In the genomic region with DNA sequence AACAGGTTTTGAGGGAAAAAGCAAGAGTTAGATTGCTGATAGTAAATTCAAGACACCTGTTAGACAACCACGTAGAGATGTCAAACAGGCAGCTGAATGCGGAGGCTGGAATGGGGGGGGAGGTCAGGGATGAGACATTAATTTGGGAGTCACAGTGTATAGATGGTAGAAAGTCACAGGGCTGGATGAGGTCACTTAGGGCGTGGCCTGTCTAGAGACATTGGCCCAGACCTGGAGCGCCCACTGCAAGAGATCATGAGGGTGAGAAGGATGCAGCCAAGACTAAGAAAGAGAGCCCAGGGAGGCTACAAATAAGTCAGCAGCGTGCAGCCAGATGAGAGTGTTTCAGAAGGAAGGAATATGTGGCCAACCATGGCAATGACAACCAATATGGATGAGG, we compare ENCODE assay signal across 21 cellular contexts. TPM values are rescaled to one million over a fixed set of nuclear protein-coding genes. Genes with fewer than 3 reads are reported as not detected.
DNase-seq lines count a peak whose midpoint lies in the region; ATAC-seq and TF ChIP-seq lines count a peak whose summit lies in the region.
"Had no signal": no experiment of that assay in that cellular context is flagged by ENCODE, and none has a peak within 500 bp of the region (broad histone marks: within the 10 kb centered on the region; RNA-seq: fewer than 3 reads in every experiment).

No MANE protein-coding gene starts in this region.

- no peaks in the 10 kb centered on the region for H3K27me3 ChIP-seq in GM23248 (replicated peaks; ENCODE audit: insufficient read depth)
- no peaks in the 10 kb centered on the region for H3K27me3 ChIP-seq in MG63
- H3K27me3 ChIP-seq in esophagus squamous epithelium: no peaks in the 10 kb centered on the region

- no peak overlapping the region for H3K4me3 ChIP-seq in GM23248
- no peak overlapping the region for H3K4me3 ChIP-seq in MG63
- no peak overlapping the region for H3K4me3 ChIP-seq in fibroblast of mammary gland (ENCODE audit: control insufficient read depth, low read depth, low read length)
- H3K4me3 ChIP-seq in esophagus squamous epithelium: no peak overlapping the region

- H3K36me3 ChIP-seq in GM23248 (ENCODE audit: low read depth) (no peaks in the 10 kb centered on the region), MG63 (no peaks in the 10 kb centered on the region), esophagus squamous epithelium (no peaks in the 10 kb centered on the region)

- peaks cover 5% of the 10 kb centered on the region for H3F3A ChIP-seq in GM23248 (ENCODE audit: insufficient read depth)

- intact Hi-C loops in esophagus squamous epithelium (cut with DNase I): loop anchor here (2.0 kb wide), 1 partner anchor 250 kb away; no protein-coding TSS in a partner anchor

- no peak overlapping the region for H3K4me2 ChIP-seq in GM23248 (ENCODE audit: unreplicated experiment)

- in situ Hi-C loops in GM23248 (cut with MboI): loop anchor here (10.0 kb wide), 1 partner anchor 84 kb away; the partner anchor contains the start of gene OSBPL3

- no peak overlapping the region for H3K9ac ChIP-seq in GM23248
- H3K9ac ChIP-seq: parathyroid adenoma had no signal

- no peaks in the 10 kb centered on the region for H4K20me1 ChIP-seq in GM23248 (ENCODE audit: insufficient read depth)

- peak overlapping the region; percentile 5 for H3K4me3 Mint-ChIP-seq in type B pancreatic cell
- H3K4me3 Mint-ChIP-seq: activated B cell treated with CpG ODN at 0.5 μM for 24 hours; activated CD8-positive, alpha-beta T cell treated with anti-CD3 and anti-CD28 coated beads for 36 hours; activated naive CD4-positive, alpha-beta T cell treated with anti-CD3 and anti-CD28 coated beads, Interleukin-2, amount 10 ng/mL, durations not matched to agents 7 days and 5 days; activated T-cell treated with anti-CD3 and anti-CD28 coated beads, Interleukin-2, amount 50 U/mL, for 24 hours; naive thymus-derived CD4-positive, alpha-beta T cell; stimulated activated naive CD8-positive, alpha-beta T cell treated with anti-CD3 and anti-CD28 coated beads, Interleukin-15, Interleukin-2, amounts not matched to agents 100 ng/mL and 50 ng/mL, for 24 hours had no signal

- ATAC-seq in HG02571 (IDR thresholded peaks at IDR 0.05; ENCODE audit: unreplicated experiment) (no peak), HG03565 (IDR thresholded peaks at IDR 0.05; ENCODE audit: unreplicated experiment) (no peak)
- ATAC-seq: activated CD8-positive, alpha-beta T cell treated with anti-CD3 and anti-CD28 coated beads for 36 hours; naive thymus-derived CD4-positive, alpha-beta T cell had no signal

- H3K27ac Mint-ChIP-seq in type B pancreatic cell: no peak overlapping the region
- H3K27ac Mint-ChIP-seq: activated B cell treated with CpG ODN at 0.5 μM for 24 hours; activated CD8-positive, alpha-beta T cell treated with anti-CD3 and anti-CD28 coated beads for 36 hours; activated naive CD4-positive, alpha-beta T cell treated with anti-CD3 and anti-CD28 coated beads, Interleukin-2, amount 10 ng/mL, durations not matched to agents 7 days and 5 days; activated T-cell treated with anti-CD3 and anti-CD28 coated beads, Interleukin-2, amount 50 U/mL, for 24 hours; stimulated activated naive CD8-positive, alpha-beta T cell treated with anti-CD3 and anti-CD28 coated beads, Interleukin-15, Interleukin-2, amounts not matched to agents 100 ng/mL and 50 ng/mL, for 24 hours had no signal

- TF ChIP-seq POLR2A in esophagus squamous epithelium (IDR thresholded peaks at IDR 0.05): no peak

- no peaks in the 10 kb centered on the region for H3K36me3 Mint-ChIP-seq in type B pancreatic cell
- H3K36me3 Mint-ChIP-seq: activated naive CD4-positive, alpha-beta T cell treated with anti-CD3 and anti-CD28 coated beads, Interleukin-2, amount 10 ng/mL, durations not matched to agents 7 days and 5 days; naive thymus-derived CD4-positive, alpha-beta T cell had no signal

- peak overlapping the region; percentile 55; the same call in 1 of the 2 replicates for H2AFZ ChIP-seq in GM23248
- H2AFZ ChIP-seq: parathyroid adenoma had no signal

- peaks cover 22% of the 10 kb centered on the region for H3K4me1 ChIP-seq in GM23248 (ENCODE audit: insufficient read depth)
- peaks cover 0 to 12% (median 3%) of the 10 kb centered on the region in 3 donors for H3K4me1 ChIP-seq in esophagus squamous epithelium
- H3K4me1 ChIP-seq: parathyroid adenoma had no signal

- H3K9me3 Mint-ChIP-seq in type B pancreatic cell: no peaks in the 10 kb centered on the region
- H3K9me3 Mint-ChIP-seq: activated B cell treated with CpG ODN at 0.5 μM for 24 hours; activated CD8-positive, alpha-beta T cell treated with anti-CD3 and anti-CD28 coated beads for 36 hours; activated naive CD4-positive, alpha-beta T cell treated with anti-CD3 and anti-CD28 coated beads, Interleukin-2, amount 10 ng/mL, durations not matched to agents 7 days and 5 days; activated T-cell treated with anti-CD3 and anti-CD28 coated beads, Interleukin-2, amount 50 U/mL, for 24 hours; naive thymus-derived CD4-positive, alpha-beta T cell; stimulated activated naive CD8-positive, alpha-beta T cell treated with anti-CD3 and anti-CD28 coated beads, Interleukin-15, Interleukin-2, amounts not matched to agents 100 ng/mL and 50 ng/mL, for 24 hours had no signal

- 47 to 67% methylated on average over 5 of the region's 5 CpGs for WGBS in GM23248 (ENCODE audit: low coverage in 1 of 2, low lambda C conversion rate in 2 of 2, missing lambda C conversion rate in 2 of 2), 2 experiments
- 88 to 89% methylated on average over 5 of the region's 5 CpGs for WGBS in esophagus squamous epithelium, 2 donors

- peaks cover 3% of the 10 kb centered on the region for H3K27me3 Mint-ChIP-seq in type B pancreatic cell
- H3K27me3 Mint-ChIP-seq: activated B cell treated with CpG ODN at 0.5 μM for 24 hours; activated CD8-positive, alpha-beta T cell treated with anti-CD3 and anti-CD28 coated beads for 36 hours; activated T-cell treated with anti-CD3 and anti-CD28 coated beads, Interleukin-2, amount 50 U/mL, for 24 hours; naive thymus-derived CD4-positive, alpha-beta T cell; stimulated activated naive CD8-positive, alpha-beta T cell treated with anti-CD3 and anti-CD28 coated beads, Interleukin-15, Interleukin-2, amounts not matched to agents 100 ng/mL and 50 ng/mL, for 24 hours had no signal

- DNase-seq in GM23248 (peak; percentile 58), MG63 (peak; percentile 24), fibroblast of mammary gland (ENCODE audit: low read depth) (peak; percentile 63), type B pancreatic cell (ENCODE audit: extremely low spot score, unreplicated experiment) (no peak), hypothalamus (lab: John Stamatoyannopoulos, UW) (no peak), esophagus squamous epithelium (lab: John Stamatoyannopoulos, UW) (no peak)
- DNase-seq: activated B cell treated with CpG ODN at 0.5 μM for 24 hours; activated CD8-positive, alpha-beta T cell treated with anti-CD3 and anti-CD28 coated beads for 36 hours; activated naive CD4-positive, alpha-beta T cell treated with anti-CD3 and anti-CD28 coated beads, Interleukin-2, amount 10 ng/mL, durations not matched to agents 7 days and 5 days; activated T-cell treated with anti-CD3 and anti-CD28 coated beads, Interleukin-2, amount 50 U/mL, for 24 hours; effector CD8-positive, alpha-beta T cell; hippocampal formation; kidney glomerular epithelial cell; mesendoderm; naive thymus-derived CD4-positive, alpha-beta T cell; NCI-H524 treated with DMSO at 0.1 percent for 48 hours; SHP77 treated with DMSO at 0.1 percent for 48 hours had no signal

- H3K9me3 ChIP-seq in GM23248 (ENCODE audit: low read depth) (no peaks in the 10 kb centered on the region), MG63 (no peaks in the 10 kb centered on the region), esophagus squamous epithelium (no peaks in the 10 kb centered on the region)

- no peaks in the 10 kb centered on the region for H3K9me2 ChIP-seq in GM23248 (ENCODE audit: insufficient read depth)

- no peaks in the 10 kb centered on the region for H3K79me2 ChIP-seq in GM23248 (ENCODE audit: insufficient read depth)
- H3K79me2 ChIP-seq: parathyroid adenoma had no signal

- H3K27ac ChIP-seq in GM23248: no peak overlapping the region
- no peak overlapping the region for H3K27ac ChIP-seq in esophagus squamous epithelium
- H3K27ac ChIP-seq: parathyroid adenoma had no signal

- H3K4me1 Mint-ChIP-seq in type B pancreatic cell (ENCODE audit: unreplicated experiment): peaks cover 8% of the 10 kb centered on the region

- no peak for TF ChIP-seq CTCF in fibroblast of mammary gland (conservative IDR thresholded peaks at IDR 0.05; ENCODE audit: control insufficient read depth, insufficient read depth, low read depth, low read length)
- TF ChIP-seq CTCF in type B pancreatic cell (conservative IDR thresholded peaks at IDR 0.05): no peak
- no peak for TF ChIP-seq CTCF in esophagus squamous epithelium (IDR thresholded peaks at IDR 0.05)

RNA-seq across cellular contexts. Expression of gene CYCS, which starts 56.2 kb away (rescaled TPM):
- 51.6 and 56.9 TPM in 2 replicates for total RNA-seq in GM23248 (2014; rRNA removed; shearing (Covaris generic))
- 156 TPM in 2 replicates for polyA plus RNA-seq in GM23248 (2016; fragmentation: Nextera tagmentation; extraction: Ambion mirVana)
- total RNA-seq in MG63 (2014; rRNA removed; shearing (Covaris generic); ENCODE audit: low replicate concordance): 56.2 and 67.8 TPM in 2 replicates
- total RNA-seq in type B pancreatic cell (ENCODE audit: low replicate concordance) (111 and 150 TPM in 2 replicates), esophagus squamous epithelium (100 to 1,000 TPM in 1 of 4 donors, 10 to 100 TPM in 3; 48.1 to 117 (median 72.8) TPM)

Comparison
In these comparisons a context has a peak if more than half of its experiments do, and no peak if none do; other contexts are left out.
1. DNase-seq: peak in GM23248 (single experiment), MG63 (single experiment) and fibroblast of mammary gland (single experiment); none in type B pancreatic cell (single experiment), hypothalamus (0 of 51) and esophagus squamous epithelium (single experiment).